18 cellular contexts compared by ENCODE assay signal in the genomic region with DNA sequence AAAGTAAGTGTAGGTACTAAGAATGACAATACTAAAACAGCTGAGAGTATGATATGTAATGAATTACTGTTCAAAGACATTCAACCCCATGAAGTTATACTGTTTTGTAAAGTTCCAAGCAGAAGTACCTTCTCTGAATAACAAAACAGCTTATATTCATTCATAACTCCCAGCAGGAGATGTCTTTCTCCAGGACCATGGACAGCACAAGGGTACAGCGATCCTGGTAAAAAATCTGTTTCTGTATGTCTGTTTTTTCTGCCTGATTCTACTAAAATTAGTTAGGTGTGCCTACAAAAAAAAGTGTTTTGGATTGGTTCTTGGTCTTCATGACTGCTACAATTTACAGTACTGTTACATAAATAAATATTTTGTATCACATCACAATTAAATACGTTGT.
DNase-seq lines count a peak whose midpoint lies in the region; ATAC-seq and TF ChIP-seq lines count a peak whose summit lies in the region.
"Had no signal": no experiment of that assay in that cellular context is flagged by ENCODE, and none has a peak within 500 bp of the region (broad histone marks: within the 10 kb centered on the region; RNA-seq: fewer than 3 reads in every experiment).

No MANE protein-coding gene starts in this region.

- no peaks in the 10 kb centered on the region for H4K20me1 ChIP-seq in osteoblast (ENCODE audit: insufficient read depth, low read length)

- H3K36me3 ChIP-seq in osteoblast (ENCODE audit: insufficient read depth, low read length) = no peaks in the 10 kb centered on the region
- H3K36me3 ChIP-seq: transverse colon had no signal

- no peaks in the 10 kb centered on the region for H3K79me2 ChIP-seq in osteoblast (ENCODE audit: insufficient read depth, low read length)

- TF ChIP-seq CTCF in choroid plexus epithelial cell (conservative IDR thresholded peaks at IDR 0.05; ENCODE audit: low read depth, low read length) = no peak
- no peak for TF ChIP-seq CTCF in progenitor cell of endocrine pancreas (IDR thresholded peaks at IDR 0.05; ENCODE audit: unreplicated experiment)
- TF ChIP-seq CTCF in osteoblast (IDR thresholded peaks at IDR 0.05; ENCODE audit: extremely low read depth, low read depth, low read length) = no peak

- ATAC-seq in GM19455 (IDR thresholded peaks at IDR 0.05; ENCODE audit: unreplicated experiment) (no peak), GM19351 (IDR thresholded peaks at IDR 0.05; ENCODE audit: unreplicated experiment) (no peak)
- ATAC-seq: Right ventricle myocardium inferior had no signal

- no peak overlapping the region for H3K4me2 ChIP-seq in osteoblast (ENCODE audit: insufficient read depth, low read length)
- H3K4me2 ChIP-seq: smooth muscle cell had no signal

- H3K4me3 ChIP-seq in choroid plexus epithelial cell (ENCODE audit: low read depth, low read length) (no peak overlapping the region), osteoblast (ENCODE audit: insufficient read depth, low read length) (no peak overlapping the region)
- H3K4me3 ChIP-seq: smooth muscle cell, transverse colon had no signal

- no peaks in the 10 kb centered on the region for H3K27me3 ChIP-seq in osteoblast (ENCODE audit: insufficient read depth, low read length)
- H3K27me3 ChIP-seq: transverse colon had no signal

- H3K27me3 Mint-ChIP-seq in progenitor cell of endocrine pancreas = no peaks in the 10 kb centered on the region
- H3K27me3 Mint-ChIP-seq: activated B cell treated with CpG ODN at 0.5 μM for 24 hours; activated naive CD8-positive, alpha-beta T cell treated with anti-CD3 and anti-CD28 coated beads for 36 hours had no signal

- H3K4me1 ChIP-seq in osteoblast (ENCODE audit: insufficient read depth, low read length) = no peaks in the 10 kb centered on the region
- H3K4me1 ChIP-seq: transverse colon had no signal

- no peak overlapping the region for H3K4me3 Mint-ChIP-seq in progenitor cell of endocrine pancreas (ENCODE audit: low read depth)
- H3K4me3 Mint-ChIP-seq: activated B cell treated with CpG ODN at 0.5 μM for 24 hours; activated naive CD8-positive, alpha-beta T cell treated with anti-CD3 and anti-CD28 coated beads for 36 hours had no signal

- no peak overlapping the region for H3K27ac ChIP-seq in osteoblast (ENCODE audit: low read depth, low read length)
- H3K27ac ChIP-seq: transverse colon had no signal

- no peaks in the 10 kb centered on the region for H3K36me3 Mint-ChIP-seq in progenitor cell of endocrine pancreas (ENCODE audit: insufficient read depth)
- H3K36me3 Mint-ChIP-seq: activated naive CD8-positive, alpha-beta T cell treated with anti-CD3 and anti-CD28 coated beads for 36 hours had no signal

- H2AFZ ChIP-seq in osteoblast (ENCODE audit: low read length) = no peak overlapping the region

- DNase-seq in HT-29 (ENCODE audit: low spot score) = peak; percentile 16
- peak; percentile 13 for DNase-seq in choroid plexus epithelial cell (ENCODE audit: low read depth)
- peak; percentile 22 for DNase-seq in progenitor cell of endocrine pancreas (ENCODE audit: low spot score, unreplicated experiment)
- no peak for DNase-seq in retina
- DNase-seq in osteoblast (ENCODE audit: insufficient read length, low spot score, missing footprints) = no peak
- DNase-seq: activated B cell treated with CpG ODN at 0.5 μM for 24 hours; activated CD8-positive, alpha-beta memory T cell treated with anti-CD3 and anti-CD28 coated beads, Interleukin-2, amount 50 U/mL, for 48 hours; activated naive CD8-positive, alpha-beta T cell treated with anti-CD3 and anti-CD28 coated beads for 36 hours; foreskin melanocyte; kidney; NCI-H1048; NCI-H2227 treated with DMSO at 0.1 percent for 48 hours; transverse colon had no signal

- H3K4me1 Mint-ChIP-seq in progenitor cell of endocrine pancreas (ENCODE audit: low read depth) = peaks cover 8% of the 10 kb centered on the region
- H3K4me1 Mint-ChIP-seq: activated B cell treated with CpG ODN at 0.5 μM for 24 hours; activated naive CD8-positive, alpha-beta T cell treated with anti-CD3 and anti-CD28 coated beads for 36 hours had no signal

- no peaks in the 10 kb centered on the region for H3K9me3 Mint-ChIP-seq in progenitor cell of endocrine pancreas (ENCODE audit: low read depth)

- no peak overlapping the region for H3K27ac Mint-ChIP-seq in progenitor cell of endocrine pancreas
- H3K27ac Mint-ChIP-seq: activated B cell treated with CpG ODN at 0.5 μM for 24 hours; activated naive CD8-positive, alpha-beta T cell treated with anti-CD3 and anti-CD28 coated beads for 36 hours had no signal

- H3K9me3 ChIP-seq in osteoblast (ENCODE audit: low read depth, low read length) = peaks cover 4% of the 10 kb centered on the region
- H3K9me3 ChIP-seq: transverse colon had no signal

TF ChIP-seq in PFSK-1, 5 proteins besides CTCF, POLR2A, EP300 and RAD21:
- no peak for TF ChIP-seq FOXP2 (optimal IDR thresholded peaks at IDR 0.05; ENCODE audit: borderline replicate concordance, extremely low read depth, extremely low read length, insufficient read depth)
- TF ChIP-seq SIN3A (IDR thresholded peaks at IDR 0.05; ENCODE audit: borderline replicate concordance, insufficient read depth, low read length) = no peak
- peak; percentile 74 to 93 for TF ChIP-seq REST (IDR thresholded peaks at IDR 0.05; ENCODE audit: insufficient read depth in 1 of 2, low read depth in 2 of 2, low read length in 2 of 2)

Comparison
In these comparisons a context has a peak if more than half of its experiments do, and no peak if none do; other contexts are left out.
1. DNase-seq: peak in HT-29 (single experiment), choroid plexus epithelial cell (single experiment) and progenitor cell of endocrine pancreas (single experiment); none in retina (single experiment) and osteoblast (single experiment).